ENCODE assay signal across 18 cellular contexts in the genomic region with DNA sequence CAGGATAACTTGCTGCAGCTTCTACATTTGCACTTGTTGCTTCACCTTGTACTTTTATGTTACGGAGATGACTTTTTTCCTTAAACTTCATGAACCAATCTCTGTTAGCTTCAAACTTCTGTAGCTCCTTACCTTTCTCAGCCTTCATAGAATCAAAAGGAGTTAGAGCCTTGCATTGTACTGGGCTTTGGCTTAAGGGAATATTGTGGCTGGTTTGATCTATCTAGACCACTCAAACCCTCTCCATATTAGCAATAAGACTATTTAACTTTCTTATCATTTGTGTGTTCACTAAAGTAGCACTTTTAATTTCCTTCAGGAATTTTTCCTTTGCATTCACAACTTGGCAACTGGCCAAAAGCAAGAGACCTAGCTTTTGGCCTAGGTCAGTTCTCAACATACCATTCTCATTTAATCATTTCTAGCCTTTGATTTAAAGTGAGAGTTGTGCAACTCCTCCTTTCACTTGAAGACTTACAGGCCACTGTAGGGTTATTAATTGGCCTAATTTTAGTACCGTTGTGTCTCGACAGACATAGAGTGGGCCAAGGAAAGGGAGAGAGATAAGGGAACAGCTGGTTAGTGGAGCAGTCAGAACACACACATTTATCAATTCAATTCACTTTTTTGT.
A peak's percentile ranks its signal among the peaks of the same experiment; 100 is the strongest.
DNase-seq lines count a peak whose midpoint lies in the region; ATAC-seq, FAIRE-seq and TF ChIP-seq lines count a peak whose summit lies in the region.
"Had no signal": no experiment of that assay in that cellular context is flagged by ENCODE, and none has a peak within 500 bp of the region (broad histone marks: within the 10 kb centered on the region; RNA-seq: fewer than 3 reads in every experiment).

No MANE protein-coding gene starts in this region.

- peaks cover 24% of the 10 kb centered on the region for H3K4me1 Mint-ChIP-seq in astrocyte (ENCODE audit: low read depth, unreplicated experiment)
- H3K4me1 Mint-ChIP-seq: T-cell had no signal

- H3K27ac Mint-ChIP-seq in astrocyte (ENCODE audit: unreplicated experiment) = no peak overlapping the region
- H3K27ac Mint-ChIP-seq: activated T-cell treated with anti-CD3 and anti-CD28 coated beads, Interleukin-2, amount 50 U/mL, for 24 hours; dendritic cell treated with granulocyte-macrophage colony-stimulating factor and Interleukin-4, amounts not matched to agents 40 ng/mL and 50 ng/mL, for 4 days; T-cell had no signal

- CTCF ChIA-PET in A549 (lab: Yijun Ruan, JAX) = interaction anchor here (0.5 to 1.1 kb wide), 2 partner anchors 230 to 1951 kb away, joined by 3 to 4 read pairs; no protein-coding TSS in a partner anchor

- TF ChIP-seq POLR2A in A549 (IDR thresholded peaks at IDR 0.05; ENCODE audit: low read length) = no peak
- no peak for TF ChIP-seq POLR2A in spleen (IDR thresholded peaks at IDR 0.05)

- H3K4me3 ChIP-seq in A549 (no peak overlapping the region), astrocyte (ENCODE audit: insufficient read depth, low read depth, low read length) (no peak overlapping the region), spleen (no peak overlapping the region)
- H3K4me3 ChIP-seq: prostate gland had no signal

- WGBS in A549 (ENCODE audit: missing lambda C conversion rate) = 86% methylated on average over 3 of the region's 3 CpGs
- WGBS in spleen, 5 donors = 78 to 91% (median 86%) methylated on average over 3 of the region's 3 CpGs

- H3K4me3 Mint-ChIP-seq in astrocyte (ENCODE audit: unreplicated experiment) = no peak overlapping the region
- H3K4me3 Mint-ChIP-seq: activated T-cell treated with anti-CD3 and anti-CD28 coated beads, Interleukin-2, amount 50 U/mL, for 24 hours; dendritic cell treated with granulocyte-macrophage colony-stimulating factor and Interleukin-4, amounts not matched to agents 40 ng/mL and 50 ng/mL, for 4 days; T-cell had no signal

- TF ChIP-seq RAD21 in A549 (conservative IDR thresholded peaks at IDR 0.05 in 1 of 2, IDR thresholded peaks at IDR 0.05 in 1 of 2) = no peak

- TF ChIP-seq CTCF in A549 (IDR thresholded peaks at IDR 0.05) (no peak), astrocyte (IDR thresholded peaks at IDR 0.05; ENCODE audit: insufficient read depth, low read depth, low read length) (no peak), spleen (IDR thresholded peaks at IDR 0.05 in 8 of 11, conservative IDR thresholded peaks at IDR 0.05 in 3 of 11) (no peak)

- no peak overlapping the region for H3K9ac ChIP-seq in astrocyte (ENCODE audit: low read length)

- H4K20me1 ChIP-seq in astrocyte (ENCODE audit: insufficient read depth, low read length) = no peaks in the 10 kb centered on the region

- H2AFZ ChIP-seq in astrocyte (ENCODE audit: low read depth, low read length) = no peak overlapping the region

- H3K4me1 ChIP-seq in A549 (peaks cover 25% of the 10 kb centered on the region), astrocyte (ENCODE audit: insufficient read depth, low read length) (peaks cover 15% of the 10 kb centered on the region), spleen (no peaks in the 10 kb centered on the region)
- H3K4me1 ChIP-seq: prostate gland had no signal

- ATAC-seq in A549 (no peak), HG03045 (IDR thresholded peaks at IDR 0.05; ENCODE audit: unreplicated experiment) (no peak)
- ATAC-seq: T-cell had no signal

- intact Hi-C loops in spleen (cut with DNase I; ENCODE audit: low total_unique reads) = no loop called here

- TF ChIP-seq EP300 in A549 (IDR thresholded peaks at IDR 0.05) = no peak

- H3K79me2 ChIP-seq in astrocyte (ENCODE audit: insufficient read depth, low read length) = no peaks in the 10 kb centered on the region

- peaks cover 20% of the 10 kb centered on the region for H3K9me3 ChIP-seq in A549
- H3K9me3 ChIP-seq in astrocyte (ENCODE audit: insufficient read depth, low read depth, low read length) = peaks cover 7% of the 10 kb centered on the region
- peaks cover 0 to 26% (median 17%) of the 10 kb centered on the region in 8 donors for H3K9me3 ChIP-seq in spleen
- H3K9me3 ChIP-seq: prostate gland had no signal

- no peak for FAIRE-seq in A549 (lab: Jason Lieb, UNC)
- FAIRE-seq in astrocyte (lab: Jason Lieb, UNC) = no peak
- FAIRE-seq: frontal cortex had no signal

- peak in 1 of 2 experiments; percentile 16 for DNase-seq in A549 (ENCODE audit: low read depth in 1 of 2, low spot score in 1 of 2)
- peak; percentile 32 for DNase-seq in HS-5 (ENCODE audit: low read depth)
- DNase-seq in astrocyte (ENCODE audit: low read depth) = peak; percentile 83
- peak; percentile 71 for DNase-seq in glomerular visceral epithelial cell (ENCODE audit: extremely low spot score)
- no peak for DNase-seq in NCI-H146 (lab: John Stamatoyannopoulos, UW)
- no peak for DNase-seq in T-helper 9 cell
- no peak for DNase-seq in spleen
- DNase-seq: activated CD4-positive, CD25-positive, alpha-beta regulatory T cell treated with anti-CD3 and anti-CD28 coated beads, Interleukin-2, amount 50 U/mL, for 72 hours; activated T-cell treated with anti-CD3 and anti-CD28 coated beads, Interleukin-2, amount 50 U/mL, for 24 hours; AML-193; islet precursor cell; NCI-H2107; stimulated activated CD4-positive, alpha-beta T cell treated with anti-CD3 and anti-CD28 coated beads, Interleukin-2, amount 100 ng/mL, for 48 hours; T-cell had no signal

- POLR2A ChIA-PET in A549 (lab: Yijun Ruan, JAX) = no interaction called here

- H3K27ac ChIP-seq in A549 (peak overlapping the region in 1 of 2 experiments; percentile 37; a peak in 3 of 6 replicates), astrocyte (ENCODE audit: low read depth, low read length) (no peak overlapping the region), spleen (no peak overlapping the region)
- H3K27ac ChIP-seq: prostate gland had no signal

- no peaks in the 10 kb centered on the region for H3K36me3 ChIP-seq in astrocyte (ENCODE audit: insufficient read depth, low read length)
- H3K36me3 ChIP-seq in spleen = peaks cover 0 to 24% (median 0%) of the 10 kb centered on the region in 6 donors
- H3K36me3 ChIP-seq: prostate gland had no signal

- H3K27me3 ChIP-seq in astrocyte (ENCODE audit: insufficient read depth, low read length) = no peaks in the 10 kb centered on the region
- no peaks in the 10 kb centered on the region for H3K27me3 ChIP-seq in spleen (replicated peaks in 1 of 7)

- H3K4me2 ChIP-seq in A549 = no peak overlapping the region
- no peak overlapping the region for H3K4me2 ChIP-seq in astrocyte (ENCODE audit: low read length)

- peaks cover 11% of the 10 kb centered on the region for H3K36me3 Mint-ChIP-seq in astrocyte (ENCODE audit: low read depth, unreplicated experiment)

- no peaks in the 10 kb centered on the region for H3K27me3 Mint-ChIP-seq in astrocyte (ENCODE audit: low read depth, unreplicated experiment)
- H3K27me3 Mint-ChIP-seq: activated T-cell treated with anti-CD3 and anti-CD28 coated beads, Interleukin-2, amount 50 U/mL, for 24 hours; dendritic cell treated with granulocyte-macrophage colony-stimulating factor and Interleukin-4, amounts not matched to agents 40 ng/mL and 50 ng/mL, for 4 days had no signal

- peaks cover 10% of the 10 kb centered on the region for H3K9me3 Mint-ChIP-seq in astrocyte (ENCODE audit: unreplicated experiment)

TF ChIP-seq in A549, 52 proteins besides CTCF, POLR2A, EP300 and RAD21:
- TF ChIP-seq EHF (CRISPR knock-in tag; IDR thresholded peaks at IDR 0.05) = no peak
- TF ChIP-seq FOSL2 (IDR thresholded peaks at IDR 0.05) = no peak
- TF ChIP-seq FOSL2 (CRISPR knock-in tag; IDR thresholded peaks at IDR 0.05) = peak; percentile 16; the same call in 1 of the 2 replicates
- peak; percentile 24 to 69; a peak in 3 of 4 replicates for TF ChIP-seq CEBPB (IDR thresholded peaks at IDR 0.05)
TF ChIP-seq in A549: peak in this region for 2.

Comparison
In these comparisons a context has a peak if more than half of its experiments do, and no peak if none do; other contexts are left out.
1. DNase-seq: peak in HS-5 (single experiment), astrocyte (single experiment) and glomerular visceral epithelial cell (single experiment); none in NCI-H146 (single experiment), T-helper 9 cell (single experiment) and spleen (single experiment).